16 cellular contexts compared by ENCODE assay signal in genomic region chr11:45930951-45931563, GRCh38. TPM values are rescaled to one million over a fixed set of nuclear protein-coding genes. Genes with fewer than 3 reads are reported as not detected.
DNase-seq lines count a peak whose midpoint lies in the region; FAIRE-seq and TF ChIP-seq lines count a peak whose summit lies in the region.
"Had no signal": no experiment of that assay in that cellular context is flagged by ENCODE, and none has a peak within 500 bp of the region (broad histone marks: within the 10 kb centered on the region; RNA-seq: fewer than 3 reads in every experiment).

No MANE protein-coding gene starts in this region.

- no peak overlapping the region for H2AFZ ChIP-seq in keratinocyte (ENCODE audit: control insufficient read depth, low read length)

- H3K4me1 ChIP-seq in keratinocyte (ENCODE audit: control insufficient read depth, extremely low read depth, insufficient read depth, low read length) (peaks cover 78% of the 10 kb centered on the region), thyroid gland (peaks cover 6 to 15% of the 10 kb centered on the region in 2 donors)

- peak overlapping the region; percentile 93 for H3K27ac Mint-ChIP-seq in activated naive CD4-positive, alpha-beta T cell treated with anti-CD3 and anti-CD28 coated beads, Interleukin-2, amount 10 ng/mL, durations not matched to agents 7 days and 5 days

- dilution Hi-C loops in keratinocyte (cut with MboI; ENCODE audit: extremely low pct_ligation_motif_present, low sequenced_read_pairs) = no loop called here

- H3K9me3 ChIP-seq in keratinocyte (ENCODE audit: control insufficient read depth, low read depth, low read length) = no peaks in the 10 kb centered on the region
- H3K9me3 ChIP-seq in thyroid gland = no peaks in the 10 kb centered on the region
- H3K9me3 ChIP-seq: gastrocnemius medialis had no signal

- no peak for DNase-seq in activated naive CD4-positive, alpha-beta T cell treated with anti-CD3 and anti-CD28 coated beads, Interleukin-2, amount 10 ng/mL, durations not matched to agents 7 days and 5 days
- DNase-seq in activated naive CD4-positive, alpha-beta T cell (lab: John Stamatoyannopoulos, UW) = no peak
- DNase-seq in keratinocyte (ENCODE audit: low read depth, low spot score) = peak; percentile 65
- no peak for DNase-seq in thyroid gland
- no peak for DNase-seq in medulla oblongata (ENCODE audit: extremely low spot score)
- no peak for DNase-seq in GM19238 (ENCODE audit: insufficient read length, low spot score)
- DNase-seq in SIG-M5 (lab: John Stamatoyannopoulos, UW) = no peak
- DNase-seq: activated gamma-delta T cell treated with Interleukin-2 at 50 U/mL for 16 hours, dermis blood vessel endothelial cell, gastrocnemius medialis, NCI-H226, small intestine had no signal

- peaks cover 7% of the 10 kb centered on the region for H3K27me3 Mint-ChIP-seq in activated naive CD4-positive, alpha-beta T cell treated with anti-CD3 and anti-CD28 coated beads, Interleukin-2, amount 10 ng/mL, durations not matched to agents 7 days and 5 days

- peaks cover 7% of the 10 kb centered on the region for H3K36me3 Mint-ChIP-seq in activated naive CD4-positive, alpha-beta T cell treated with anti-CD3 and anti-CD28 coated beads, Interleukin-2, amount 10 ng/mL, durations not matched to agents 7 days and 5 days

- peak overlapping the region; percentile 53 for H3K4me2 ChIP-seq in keratinocyte (ENCODE audit: control insufficient read depth, extremely low read depth, insufficient read depth, low read depth, low read length)

- peak overlapping the region; percentile 24; the same call in 1 of the 2 replicates for H3K27ac ChIP-seq in VCaP
- H3K27ac ChIP-seq in keratinocyte (ENCODE audit: control insufficient read depth, insufficient read depth, low read length) = peak overlapping the region; percentile 78
- peak overlapping the region in 2 of 3 donors; percentile 9 to 41 for H3K27ac ChIP-seq in thyroid gland
- H3K27ac ChIP-seq: gastrocnemius medialis had no signal

- peak overlapping the region; percentile 56 for H3K9ac ChIP-seq in keratinocyte (ENCODE audit: control insufficient read depth, extremely low read depth, insufficient read depth, low read length)

- 84 to 85% methylated on average over 6 to 8 of the region's 8 CpGs for WGBS in thyroid gland, 2 donors

- CTCF ChIA-PET in activated naive CD4-positive, alpha-beta T cell treated with anti-CD3 and anti-CD28 coated beads, Interleukin-2, amount 10 ng/mL, durations not matched to agents 7 days and 5 days (lab: Charles Lee) = interaction anchor here (1.1 to 1.9 kb wide), 2 partner anchors 14 to 34 kb away, joined by 4 to 5 read pairs; partner anchors contain the start of gene PEX16

- intact Hi-C loops in thyroid gland (cut with DNase I) = no loop called here

- TF ChIP-seq POLR2A in thyroid gland (IDR thresholded peaks at IDR 0.05) = no peak

- H3K4me3 ChIP-seq in keratinocyte (ENCODE audit: control insufficient read depth in 2 of 3, extremely low read depth in 1 of 3, insufficient read depth in 2 of 3, low read depth in 1 of 3, low read length in 3 of 3) (peak overlapping the region in 1 of 3 experiments; percentile 15), thyroid gland (replicated peaks in 1 of 3) (no peak overlapping the region)
- H3K4me3 ChIP-seq: gastrocnemius medialis had no signal

- TF ChIP-seq CTCF in VCaP (conservative IDR thresholded peaks at IDR 0.05) (no peak), keratinocyte (optimal IDR thresholded peaks at IDR 0.05 in 1 of 3, IDR thresholded peaks at IDR 0.05 in 1 of 3, conservative IDR thresholded peaks at IDR 0.05 in 1 of 3; ENCODE audit: extremely low read depth in 1 of 3, insufficient read depth in 2 of 3, low read length in 3 of 3) (no peak), thyroid gland (IDR thresholded peaks at IDR 0.05) (no peak)

- no peak overlapping the region for H3K4me3 Mint-ChIP-seq in activated naive CD4-positive, alpha-beta T cell treated with anti-CD3 and anti-CD28 coated beads, Interleukin-2, amount 10 ng/mL, durations not matched to agents 7 days and 5 days

- H3K4me1 Mint-ChIP-seq in activated naive CD4-positive, alpha-beta T cell treated with anti-CD3 and anti-CD28 coated beads, Interleukin-2, amount 10 ng/mL, durations not matched to agents 7 days and 5 days = peaks cover 37% of the 10 kb centered on the region

- H3K36me3 ChIP-seq in keratinocyte (ENCODE audit: control insufficient read depth in 2 of 2, extremely low read depth in 1 of 2, insufficient read depth in 2 of 2, low read length in 2 of 2) (peaks cover 4 to 13% of the 10 kb centered on the region in 2 experiments), thyroid gland (peaks cover 25 to 28% of the 10 kb centered on the region in 2 donors)

- H3K9me1 ChIP-seq in keratinocyte (ENCODE audit: control insufficient read depth, extremely low read depth, insufficient read depth, low read length) = peaks cover 2% of the 10 kb centered on the region

- no peaks in the 10 kb centered on the region for H3K79me2 ChIP-seq in keratinocyte (ENCODE audit: control insufficient read depth, insufficient read depth, low read length)

- peak; percentile 98 for FAIRE-seq in keratinocyte (lab: Jason Lieb, UNC)
- FAIRE-seq: islet of Langerhans, small intestine had no signal

- no peaks in the 10 kb centered on the region for H4K20me1 ChIP-seq in keratinocyte (ENCODE audit: control insufficient read depth, extremely low read depth, insufficient read depth, low read length)

- no peaks in the 10 kb centered on the region for H3K27me3 ChIP-seq in keratinocyte (ENCODE audit: control insufficient read depth, extremely low read depth, insufficient read depth, low read length)
- H3K27me3 ChIP-seq in thyroid gland = no peaks in the 10 kb centered on the region

- no peaks in the 10 kb centered on the region for H3K9me3 Mint-ChIP-seq in activated naive CD4-positive, alpha-beta T cell treated with anti-CD3 and anti-CD28 coated beads, Interleukin-2, amount 10 ng/mL, durations not matched to agents 7 days and 5 days

RNA-seq across cellular contexts. Expression of gene LARGE2, which starts 8.6 kb away (rescaled TPM):
- 7.1 to 29.9 TPM (median 11.1 TPM) in 3 replicates for polyA plus RNA-seq in keratinocyte
- 1.5 TPM for polyA plus RNA-seq in keratinocyte (2011; ENCODE audit: low read depth)
- polyA plus RNA-seq in keratinocyte (2011; cell fraction: cytosol; rRNA removed) = 5.0 and 13.1 TPM in 2 replicates
- polyA plus RNA-seq in keratinocyte (2011; cell fraction: nucleus; rRNA removed) = 16.6 and 26.6 TPM in 2 replicates
- polyA plus RNA-seq in keratinocyte (2012; ENCODE audit: low replicate concordance) = 5.6 and 30.7 TPM in 2 replicates
- polyA minus RNA-seq in keratinocyte = 5.9 to 53.5 TPM (median 6.1 TPM) in 3 replicates
- 12.1 TPM for polyA minus RNA-seq in keratinocyte (2011; cell fraction: cytosol; rRNA and poly(A)+ RNA removed)
- polyA minus RNA-seq in keratinocyte (2011; cell fraction: nucleus; rRNA and poly(A)+ RNA removed) = 4.4 and 6.1 TPM in 2 replicates
- 10 to 100 TPM; 11.2 to 19.0 (median 14.1) TPM for total RNA-seq in thyroid gland
- total RNA-seq: dermis blood vessel endothelial cell, gastrocnemius medialis, Right ventricle myocardium inferior had no signal
- polyA plus RNA-seq: neural cell had no signal

RNA-seq across cellular contexts. Expression of gene PEX16, which starts 13.4 kb away (rescaled TPM):
- 16.7 to 25.1 TPM (median 17.2 TPM) in 3 replicates for polyA plus RNA-seq in keratinocyte
- 15.4 TPM for polyA plus RNA-seq in keratinocyte (2011; ENCODE audit: low read depth)
- 9.5 and 22.0 TPM in 2 replicates for polyA plus RNA-seq in keratinocyte (2011; cell fraction: cytosol; rRNA removed)
- 30.3 and 31.9 TPM in 2 replicates for polyA plus RNA-seq in keratinocyte (2011; cell fraction: nucleus; rRNA removed)
- 16.7 and 24.5 TPM in 2 replicates for polyA plus RNA-seq in keratinocyte (2012; ENCODE audit: low replicate concordance)
- polyA minus RNA-seq in keratinocyte = 12.8 to 14.6 TPM (median 13.0 TPM) in 3 replicates
- polyA minus RNA-seq in keratinocyte (2011; cell fraction: cytosol; rRNA and poly(A)+ RNA removed) = 24.2 TPM
- polyA minus RNA-seq in keratinocyte (2011; cell fraction: nucleus; rRNA and poly(A)+ RNA removed) = 20.4 and 26.9 TPM in 2 replicates
- total RNA-seq in thyroid gland = 10 to 100 TPM; 28.5 to 41.2 (median 29.5) TPM

RNA-seq across cellular contexts. Expression of gene FREY1, which starts 24.0 kb away (rescaled TPM):
- polyA plus RNA-seq in keratinocyte = 0.25 to 0.32 TPM in 2 of 3 replicates, not detected in the other
- polyA plus RNA-seq in keratinocyte (2011; ENCODE audit: low read depth) = not detected
- 0.22 TPM in 1 of 2 replicates, not detected in the other for polyA plus RNA-seq in keratinocyte (2011; cell fraction: cytosol; rRNA removed)
- polyA plus RNA-seq in keratinocyte (2011; cell fraction: nucleus; rRNA removed) = 1.4 and 1.9 TPM in 2 replicates
- polyA plus RNA-seq in keratinocyte (2012; ENCODE audit: low replicate concordance) = not detected in 2 replicates
- polyA minus RNA-seq in keratinocyte = 1.0 to 3.9 TPM (median 1.6 TPM) in 3 replicates
- polyA minus RNA-seq in keratinocyte (2011; cell fraction: cytosol; rRNA and poly(A)+ RNA removed) = not detected
- 4.8 and 5.0 TPM in 2 replicates for polyA minus RNA-seq in keratinocyte (2011; cell fraction: nucleus; rRNA and poly(A)+ RNA removed)
- total RNA-seq in thyroid gland = 1 to 10 TPM in 2 of 4 donors, not detected in 2; 1.8 to 2.6 TPM
- total RNA-seq: gastrocnemius medialis, Right ventricle myocardium inferior had no signal
- polyA plus RNA-seq: neural cell had no signal

RNA-seq across cellular contexts. Expression of gene MAPK8IP1, which starts 45.6 kb away (rescaled TPM):
- polyA plus RNA-seq in keratinocyte = 0.51 to 0.95 TPM (median 0.83 TPM) in 3 replicates
- 0.24 TPM for polyA plus RNA-seq in keratinocyte (2011; ENCODE audit: low read depth)
- 0.66 and 1.4 TPM in 2 replicates for polyA plus RNA-seq in keratinocyte (2011; cell fraction: cytosol; rRNA removed)
- 0.62 and 0.89 TPM in 2 replicates for polyA plus RNA-seq in keratinocyte (2011; cell fraction: nucleus; rRNA removed)
- polyA plus RNA-seq in keratinocyte (2012; ENCODE audit: low replicate concordance) = 0.44 and 0.94 TPM in 2 replicates
- 0.67 to 0.92 TPM (median 0.69 TPM) in 3 replicates for polyA minus RNA-seq in keratinocyte
- 4.2 TPM for polyA minus RNA-seq in keratinocyte (2011; cell fraction: cytosol; rRNA and poly(A)+ RNA removed)
- 0.53 and 1.1 TPM in 2 replicates for polyA minus RNA-seq in keratinocyte (2011; cell fraction: nucleus; rRNA and poly(A)+ RNA removed)
- 10 to 100 TPM in 3 of 4 donors, 1 to 10 TPM in 1; 9.5 to 25.1 (median 17.4) TPM for total RNA-seq in thyroid gland

Comparison
In these comparisons a context has a peak if more than half of its experiments do, and no peak if none do; other contexts are left out.
1. H3K27ac ChIP-seq: peak in every context shown above with its lines; median percentile 78 in keratinocyte; 25 in thyroid gland; 24 in VCaP.